In genomic region chr3:64357481-64357880, GRCh38 we compare ENCODE assay signal across 26 cellular contexts.
"Had no signal": no experiment of that assay in that cellular context is flagged by ENCODE, and none has a peak within 500 bp of the region (broad histone marks: within the 10 kb centered on the region; RNA-seq: fewer than 3 reads in every experiment).

No MANE protein-coding gene starts in this region.

- DNase-seq: activated CD4-positive, alpha-beta T cell treated with anti-CD3 and anti-CD28 coated beads, Interleukin-2, amount 10 ng/mL, durations not matched to agents 7 days and 5 days; activated CD4-positive, alpha-beta T cell treated with anti-CD3 and anti-CD28 coated beads, Interleukin-2, amount 50 U/mL, for 48 hours; activated CD8-positive, alpha-beta T cell treated with anti-CD3 and anti-CD28 coated beads, Interleukin-2, amount 10 ng/mL, durations not matched to agents 7 days and 5 days; activated gamma-delta T cell; activated naive CD4-positive, alpha-beta T cell treated with Interleukin-2 at 50 U/mL for 16 hours; activated naive CD8-positive, alpha-beta T cell treated with anti-CD3 and anti-CD28 coated beads, Interleukin-2, amount 50 U/mL, for 24 hours; activated T-cell treated with anti-CD3 and anti-CD28 coated beads, Interleukin-2, amount 50 U/mL, for 24 hours; aorta; brain microvascular endothelial cell; KG1; NCI-H1092 treated with DMSO at 0.1 percent for 48 hours; NCI-H1417; NCI-H146; NCI-H187; NCI-H2081; NCI-H2171 treated with DMSO at 0.1 percent for 48 hours; NCI-H2227 treated with DMSO at 0.1 percent for 48 hours; NCI-H446 treated with DMSO at 0.1 percent for 48 hours; NCI-H524; NCI-H82; SHP77 treated with DMSO at 0.1 percent for 48 hours; SK-N-SH had no signal

- H3K9me3 ChIP-seq: SJSA1, SK-N-SH had no signal

- ATAC-seq: activated CD8-positive, alpha-beta T cell treated with anti-CD3 and anti-CD28 coated beads, Interleukin-2, amount 10 ng/mL, durations not matched to agents 7 days and 5 days; activated naive CD8-positive, alpha-beta T cell treated with anti-CD3 and anti-CD28 coated beads, Interleukin-2, amount 50 U/mL, for 24 hours; Panc1 had no signal

- FAIRE-seq: TTC549 had no signal

- H3K27me3 ChIP-seq: brain microvascular endothelial cell, cardiac muscle cell, SJSA1 had no signal

- H3K4me3 ChIP-seq: cardiac muscle cell, SJSA1 had no signal

- H3K4me2 ChIP-seq: SK-N-SH had no signal

- H3K27ac ChIP-seq: brain microvascular endothelial cell, cardiac muscle cell, SJSA1 had no signal

- H3K36me3 ChIP-seq: brain microvascular endothelial cell, cardiac muscle cell, SJSA1 had no signal

- H3K9ac ChIP-seq: SK-N-SH had no signal
